Comparison of ENCODE assay signal across 9 cellular contexts in genomic region chr3:50259432-50260026, GRCh38. TPM values are rescaled to one million over a fixed set of nuclear protein-coding genes. Genes with fewer than 3 reads are reported as not detected.
DNase-seq lines count a peak whose midpoint lies in the region; ATAC-seq and TF ChIP-seq lines count a peak whose summit lies in the region.
"Had no signal": no experiment of that assay in that cellular context is flagged by ENCODE, and none has a peak within 500 bp of the region (broad histone marks: within the 10 kb centered on the region; RNA-seq: fewer than 3 reads in every experiment).

No MANE protein-coding gene starts in this region.

- H3K79me2 ChIP-seq in DND-41 (ENCODE audit: insufficient read depth, low read length), result 0 out of 2 replicates have a peak, but pooled peaks cover under 1% of the 10 kb centered on the region
- H3K79me2 ChIP-seq in GM23338 (replicated peaks; ENCODE audit: insufficient read depth), result no peaks in the 10 kb centered on the region

- H3K27ac ChIP-seq in DND-41 (ENCODE audit: low read length) (0 out of 2 replicates have a peak overlapping the region, but pooled peaks have one; percentile 31), GM23338 (ENCODE audit: low read depth) (peak overlapping the region; percentile 66; the same call in 1 of the 2 replicates), WERI-Rb-1 (peak overlapping the region; percentile 99), liver (ENCODE audit: low read depth in 1 of 2, low read length in 2 of 2) (peak overlapping the region; percentile 62 to 79), vagina (peak overlapping the region; percentile 98)

- no peaks in the 10 kb centered on the region for H3K9me3 ChIP-seq in DND-41 (ENCODE audit: insufficient read depth, low read length, severe bottlenecking)
- no peaks in the 10 kb centered on the region for H3K9me3 ChIP-seq in WERI-Rb-1 (ENCODE audit: severe bottlenecking)
- H3K9me3 ChIP-seq in liver (ENCODE audit: control insufficient read depth in 4 of 4, low read length in 3 of 4), result no peaks in the 10 kb centered on the region
- no peaks in the 10 kb centered on the region for H3K9me3 ChIP-seq in vagina

- DNase-seq in DND-41 (no peak), GM23338 (ENCODE audit: low spot score) (no peak), WERI-Rb-1 (no peak), vagina (ENCODE audit: extremely low spot score in 2 of 2) (no peak), putamen (ENCODE audit: low spot score) (no peak)
- DNase-seq in central memory CD4-positive, alpha-beta T cell, result no peak

- peak overlapping the region; percentile 61 for H3K9ac ChIP-seq in DND-41 (ENCODE audit: low read depth, low read length)
- no peak overlapping the region for H3K9ac ChIP-seq in liver (ENCODE audit: low read depth in 1 of 2, low read length in 2 of 2)

- H3K4me3 ChIP-seq in DND-41 (ENCODE audit: low read depth in 1 of 2, low read length in 2 of 2) (peak overlapping the region in 1 of 2 experiments; percentile 60; a peak in 2 of 4 replicates), GM23338 (peak overlapping the region; percentile 77; the same call in 1 of the 2 replicates), WERI-Rb-1 (ENCODE audit: low read depth, low read length) (peak overlapping the region; percentile 17; the same call in 1 of the 2 replicates), liver (ENCODE audit: low read depth in 1 of 3, low read length in 3 of 3) (no peak overlapping the region), vagina (peak overlapping the region in 1 of 2 donors; percentile 54)

- TF ChIP-seq POLR2A in vagina (IDR thresholded peaks at IDR 0.05), result no peak

- H4K20me1 ChIP-seq in DND-41 (ENCODE audit: insufficient read depth, low read length) (peaks cover 21% of the 10 kb centered on the region), GM23338 (replicated peaks; ENCODE audit: insufficient read depth) (no peaks in the 10 kb centered on the region; the same call in 1 of the 2 replicates)

- H3K4me3 Mint-ChIP-seq in GM23338, result peak overlapping the region; percentile 70

- H3K27ac Mint-ChIP-seq in GM23338, result no peak overlapping the region; the same call in 1 of the 2 replicates

- peaks cover 35% of the 10 kb centered on the region for H3K36me3 ChIP-seq in DND-41 (ENCODE audit: insufficient read depth, low read length)
- H3K36me3 ChIP-seq in GM23338 (ENCODE audit: insufficient read depth), result peaks cover 14% of the 10 kb centered on the region
- peaks cover 27% of the 10 kb centered on the region for H3K36me3 ChIP-seq in WERI-Rb-1
- H3K36me3 ChIP-seq in liver (ENCODE audit: control insufficient read depth in 4 of 4, insufficient read depth in 3 of 4, low read depth in 1 of 4, low read length in 3 of 4), result peaks cover 11 to 21% (median 15%) of the 10 kb centered on the region in 4 donors
- H3K36me3 ChIP-seq in vagina, result peaks cover 0 to 27% of the 10 kb centered on the region in 2 donors

- no peaks in the 10 kb centered on the region for H3K9me2 ChIP-seq in GM23338 (ENCODE audit: insufficient read depth)

- H3K4me2 ChIP-seq in DND-41 (ENCODE audit: insufficient read depth, low read length) (peak overlapping the region; percentile 81), GM23338 (peak overlapping the region; percentile 83)

- H3K27me3 ChIP-seq in DND-41 (ENCODE audit: insufficient read depth, low read length, poor library complexity) (no peaks in the 10 kb centered on the region), GM23338 (ENCODE audit: insufficient read depth) (no peaks in the 10 kb centered on the region), WERI-Rb-1 (ENCODE audit: insufficient read depth, low read depth, severe bottlenecking) (no peaks in the 10 kb centered on the region), liver (ENCODE audit: control insufficient read depth in 4 of 4, insufficient read depth in 4 of 4, low read length in 3 of 4) (no peaks in the 10 kb centered on the region), vagina (no peaks in the 10 kb centered on the region)

- H3K9me3 Mint-ChIP-seq in GM23338, result no peaks in the 10 kb centered on the region

- peaks cover 30% of the 10 kb centered on the region for H3F3A ChIP-seq in GM23338 (replicated peaks; ENCODE audit: low read depth)

- peaks cover 37% of the 10 kb centered on the region for H3K36me3 Mint-ChIP-seq in GM23338 (ENCODE audit: low read depth)

- H3K4me1 ChIP-seq in DND-41 (ENCODE audit: insufficient read depth, low read length) (peaks cover 18% of the 10 kb centered on the region), GM23338 (ENCODE audit: insufficient read depth) (peaks cover 22% of the 10 kb centered on the region), liver (ENCODE audit: control insufficient read depth in 4 of 4, insufficient read depth in 4 of 4, low read length in 3 of 4) (peaks cover 9 to 38% (median 17%) of the 10 kb centered on the region in 4 donors), vagina (peaks cover 57% of the 10 kb centered on the region)

- peaks cover 37% of the 10 kb centered on the region for H3K4me1 Mint-ChIP-seq in GM23338

- intact Hi-C loops in vagina (cut with DNase I), result loop anchor here (5.0 kb wide), 1 partner anchor 63 kb away; the partner anchor contains the start of gene HYAL2

- WGBS in liver, result 61% methylated on average over 18 of the region's 18 CpGs

- TF ChIP-seq CTCF in DND-41 (IDR thresholded peaks at IDR 0.05; ENCODE audit: borderline replicate concordance, extremely low read depth, low read length, poor library complexity, severe bottlenecking) (no peak), GM23338 (conservative IDR thresholded peaks at IDR 0.05; ENCODE audit: low read depth in 2 of 2) (no peak), WERI-Rb-1 (IDR thresholded peaks at IDR 0.05; ENCODE audit: low read depth, low read length) (no peak), liver (IDR thresholded peaks at IDR 0.05; ENCODE audit: low read depth, low read length, missing input control) (no peak), vagina (IDR thresholded peaks at IDR 0.05) (no peak)

- ATAC-seq in DND-41 (ENCODE audit: insufficient read depth, low read depth) (peak; percentile 41), GM23338 (peak; percentile 4), HG03520 (IDR thresholded peaks at IDR 0.05; ENCODE audit: unreplicated experiment) (no peak)

- peaks cover 26% of the 10 kb centered on the region for H3K27me3 Mint-ChIP-seq in GM23338 (ENCODE audit: insufficient read depth, low read depth, poor library complexity)

- TF ChIP-seq RAD21 in liver (IDR thresholded peaks at IDR 0.05), result no peak

- peak overlapping the region; percentile 52; the same call in 1 of the 2 replicates for H2AFZ ChIP-seq in DND-41 (ENCODE audit: low read depth, low read length)
- no peak overlapping the region for H2AFZ ChIP-seq in GM23338

TF ChIP-seq in GM23338, 12 proteins besides CTCF, POLR2A, EP300 and RAD21 (continues in another document):
- no peak for TF ChIP-seq STAT1 (IDR thresholded peaks at IDR 0.05; ENCODE audit: unreplicated experiment)
- no peak for TF ChIP-seq EZH2phosphoT487 (IDR thresholded peaks at IDR 0.05; ENCODE audit: unreplicated experiment)
- TF ChIP-seq ZNF331 (CRISPR knock-in tag; IDR thresholded peaks at IDR 0.05; ENCODE audit: low read depth), result no peak

TF ChIP-seq in liver, 16 proteins besides CTCF, POLR2A, EP300 and RAD21:
- no peak for TF ChIP-seq YY1 (IDR thresholded peaks at IDR 0.05)
- no peak for TF ChIP-seq HNF4A (conservative IDR thresholded peaks at IDR 0.05)

RNA-seq across cellular contexts. Expression of gene SEMA3B, which starts 9.4 kb away (rescaled TPM):
- total RNA-seq in GM23338 (2014; rRNA removed; shearing (Covaris generic)), result 2.4 and 8.0 TPM in 2 replicates
- 3.0 and 3.3 TPM in 2 replicates for polyA plus RNA-seq in GM23338 (2016; fragmentation: Nextera tagmentation; extraction: Ambion mirVana)
- 1 to 10 TPM in 1 of 2 donors, under 1 TPM in 1; 0.56 to 1.5 TPM for total RNA-seq in liver
- polyA plus RNA-seq in liver, result 1 to 10 TPM in 1 of 2 donors, under 1 TPM in 1; 0.40 to 1.3 TPM
- total RNA-seq in vagina, result 32.9 TPM

RNA-seq across cellular contexts. Expression of gene LSMEM2, which starts 19.4 kb away (rescaled TPM):
- 0.59 and 1.5 TPM in 2 replicates for total RNA-seq in GM23338 (2014; rRNA removed; shearing (Covaris generic))
- 0.86 and 1.5 TPM in 2 replicates for polyA plus RNA-seq in GM23338 (2016; fragmentation: Nextera tagmentation; extraction: Ambion mirVana)
- under 1 TPM in 1 of 2 donors, not detected in 1; 0.08 TPM for total RNA-seq in liver
- under 1 TPM in 1 of 2 donors, not detected in 1; 0.03 TPM for polyA plus RNA-seq in liver
- not detected for total RNA-seq in vagina
- total RNA-seq: fibroblast of villous mesenchyme had no signal

RNA-seq across cellular contexts. Expression of gene GNAI2, which starts 23.5 kb away (rescaled TPM):
- total RNA-seq in GM23338 (2014; rRNA removed; shearing (Covaris generic)), result 132 and 153 TPM in 2 replicates
- polyA plus RNA-seq in GM23338 (2016; fragmentation: Nextera tagmentation; extraction: Ambion mirVana), result 138 and 140 TPM in 2 replicates
- total RNA-seq in liver, result 10 to 100 TPM; 58.3 to 65.0 TPM
- 10 to 100 TPM; 59.5 to 86.3 TPM for polyA plus RNA-seq in liver
- 244 TPM for total RNA-seq in vagina

RNA-seq across cellular contexts. Expression of gene IFRD2, which starts 32.7 kb away (rescaled TPM):
- 91.5 and 92.4 TPM in 2 replicates for total RNA-seq in GM23338 (2014; rRNA removed; shearing (Covaris generic))
- 80.8 and 89.7 TPM in 2 replicates for polyA plus RNA-seq in GM23338 (2016; fragmentation: Nextera tagmentation; extraction: Ambion mirVana)
- total RNA-seq in liver, result 10 to 100 TPM; 55.7 to 66.1 TPM
- polyA plus RNA-seq in liver, result 10 to 100 TPM; 60.3 to 91.2 TPM
- 37.3 TPM for total RNA-seq in vagina

RNA-seq across cellular contexts. Expression of gene HYAL3, which starts 39.7 kb away (rescaled TPM):
- total RNA-seq in GM23338 (2014; rRNA removed; shearing (Covaris generic)), result 2.5 and 7.1 TPM in 2 replicates
- polyA plus RNA-seq in GM23338 (2016; fragmentation: Nextera tagmentation; extraction: Ambion mirVana) (2.4 and 3.7 TPM in 2 replicates), liver (1 to 10 TPM; 1.8 to 2.0 TPM)
- total RNA-seq in liver (1 to 10 TPM; 1.9 to 6.6 TPM), vagina (8.1 TPM)

Comparison
In these comparisons a context has a peak if more than half of its experiments do, and no peak if none do; other contexts are left out.
1. H3K27ac ChIP-seq: peak in every context shown above with its lines; median percentile 99 in WERI-Rb-1; 98 in vagina; 70 in liver; 66 in GM23338; 31 in DND-41.
2. H3K4me3 ChIP-seq: peak in GM23338 (single experiment) and WERI-Rb-1 (single experiment); none in liver (0 of 3).